In genomic region chr10:114151892-114152291, GRCh38 we compare ENCODE assay signal across 26 cellular contexts. TPM values are rescaled to one million over a fixed set of nuclear protein-coding genes. Genes with fewer than 3 reads are reported as not detected.
DNase-seq lines count a peak whose midpoint lies in the region; ATAC-seq, FAIRE-seq and TF ChIP-seq lines count a peak whose summit lies in the region.
"Had no signal": no experiment of that assay in that cellular context is flagged by ENCODE, and none has a peak within 500 bp of the region (broad histone marks: within the 10 kb centered on the region; RNA-seq: fewer than 3 reads in every experiment).

No MANE protein-coding gene starts in this region.

- CTCF ChIA-PET in mammary epithelial cell (lab: Charles Lee; ENCODE audit: low non-redundant PET), result interaction anchor here (0.7 kb wide), 1 partner anchor 307 kb away, joined by 5 read pairs; no protein-coding TSS in a partner anchor

- TF ChIP-seq CTCF in mammary epithelial cell (conservative IDR thresholded peaks at IDR 0.05 in 1 of 2, IDR thresholded peaks at IDR 0.05 in 1 of 2; ENCODE audit: extremely low read depth in 1 of 2, insufficient read depth in 1 of 2, low read depth in 1 of 2, low read length in 2 of 2) (no peak), breast epithelium (IDR thresholded peaks at IDR 0.05) (no peak), keratinocyte (optimal IDR thresholded peaks at IDR 0.05 in 1 of 3, IDR thresholded peaks at IDR 0.05 in 1 of 3, conservative IDR thresholded peaks at IDR 0.05 in 1 of 3; ENCODE audit: extremely low read depth in 1 of 3, insufficient read depth in 2 of 3, low read length in 3 of 3) (no peak)

- H3K9me1 ChIP-seq in keratinocyte (ENCODE audit: control insufficient read depth, extremely low read depth, insufficient read depth, low read length), result no peaks in the 10 kb centered on the region

- H3K27ac ChIP-seq in mammary epithelial cell (ENCODE audit: insufficient read depth, low read depth, low read length) (peak overlapping the region; percentile 94), breast epithelium (no peak overlapping the region), keratinocyte (ENCODE audit: control insufficient read depth, insufficient read depth, low read length) (peak overlapping the region; percentile 71)
- H3K27ac ChIP-seq: BLaER1, SK-N-MC had no signal

- H3K79me2 ChIP-seq in mammary epithelial cell (ENCODE audit: insufficient read depth, low read length) (peaks cover 16% of the 10 kb centered on the region), keratinocyte (ENCODE audit: control insufficient read depth, insufficient read depth, low read length) (peaks cover 3% of the 10 kb centered on the region)

- H4K20me1 ChIP-seq in mammary epithelial cell (ENCODE audit: insufficient read depth, low read length) (no peaks in the 10 kb centered on the region), keratinocyte (ENCODE audit: control insufficient read depth, extremely low read depth, insufficient read depth, low read length) (no peaks in the 10 kb centered on the region)
- H4K20me1 ChIP-seq: BLaER1 had no signal

- H2AFZ ChIP-seq in mammary epithelial cell (ENCODE audit: low read depth, low read length) (peak overlapping the region; percentile 22), keratinocyte (ENCODE audit: control insufficient read depth, low read length) (no peak overlapping the region)

- in situ Hi-C loops in mammary epithelial cell (cut with MboI; ENCODE audit: low sequenced_read_pairs in 2 of 2), result loop anchor here in 1 of 2 donors (25.0 kb wide), 1 partner anchor 260 kb away; the partner anchor contains the start of gene AFAP1L2

- no peak overlapping the region for H3K4me3 ChIP-seq in mammary epithelial cell (replicated peaks in 1 of 3; ENCODE audit: insufficient read depth in 1 of 3, low read depth in 2 of 3, low read length in 3 of 3)
- H3K4me3 ChIP-seq in breast epithelium, result no peak overlapping the region
- no peak overlapping the region for H3K4me3 ChIP-seq in keratinocyte (ENCODE audit: control insufficient read depth in 2 of 3, extremely low read depth in 1 of 3, insufficient read depth in 2 of 3, low read depth in 1 of 3, low read length in 3 of 3)
- H3K4me3 ChIP-seq: BLaER1, GM12878, HAP-1, SK-N-MC had no signal

- H3K4me2 ChIP-seq in mammary epithelial cell (ENCODE audit: insufficient read depth, low read depth, low read length) (peak overlapping the region; percentile 62), keratinocyte (ENCODE audit: control insufficient read depth, extremely low read depth, insufficient read depth, low read depth, low read length) (peak overlapping the region; percentile 70)
- H3K4me2 ChIP-seq: BLaER1 had no signal

- peaks cover 19% of the 10 kb centered on the region for H3K4me1 Mint-ChIP-seq in stimulated activated effector memory CD8-positive, alpha-beta T cell treated with anti-CD3 and anti-CD28 coated beads, Interleukin-12 subunit alpha, Interleukin-12 subunit beta, amount 100 ng/mL, for 72 hours

- intact Hi-C loops in mammary epithelial cell (cut with micrococcal nuclease) (loop anchor here (1.0 to 5.0 kb wide), 2 partner anchors 120 to 149 kb away; no protein-coding TSS in a partner anchor), breast epithelium (cut with DNase I; ENCODE audit: low total_unique reads) (no loop called here)

- 100% methylated on average over 1 of the region's 1 CpG for WGBS in mammary epithelial cell (ENCODE audit: low coverage, missing lambda C conversion rate)

- TF ChIP-seq POLR2A in breast epithelium (IDR thresholded peaks at IDR 0.05), result no peak

- DNase-seq in mammary epithelial cell, result no peak
- no peak for DNase-seq in breast epithelium (ENCODE audit: low spot score in 2 of 2)
- no peak for DNase-seq in keratinocyte (ENCODE audit: low read depth, low spot score)
- no peak for DNase-seq in stimulated activated effector memory CD8-positive, alpha-beta T cell treated with anti-CD3 and anti-CD28 coated beads, Interleukin-12 subunit alpha, Interleukin-12 subunit beta, amount 100 ng/mL, for 72 hours (ENCODE audit: low spot score in 2 of 2)
- DNase-seq in UCSD-AML1 (lab: John Stamatoyannopoulos, UW; ENCODE audit: unreplicated experiment), result no peak
- DNase-seq in NCI-H82 treated with DMSO at 0.1 percent for 48 hours (lab: John Stamatoyannopoulos, UW; ENCODE audit: unreplicated experiment), result no peak
- DNase-seq in AG08396 (ENCODE audit: low spot score), result no peak
- DNase-seq: Caco-2; CD4-positive, alpha-beta memory T cell; DMS 273 treated with DMSO at 0.1 percent for 48 hours; DND-41; NCI-H1105; NCI-H1694; NCI-H2081; NCI-H2171; NCI-H524 treated with DMSO at 0.1 percent for 48 hours; NCI-H82; SHP77 had no signal

- TSS peak; percentile 74 for BruUV-seq in mammary epithelial cell (replicated peaks; lab: Mats Ljungman, UMichigan)

- no peaks in the 10 kb centered on the region for H3K9me3 Mint-ChIP-seq in stimulated activated effector memory CD8-positive, alpha-beta T cell treated with anti-CD3 and anti-CD28 coated beads, Interleukin-12 subunit alpha, Interleukin-12 subunit beta, amount 100 ng/mL, for 72 hours
- H3K9me3 Mint-ChIP-seq: CD4-positive, alpha-beta memory T cell; IgD-negative memory B cell had no signal

- FAIRE-seq in keratinocyte (lab: Jason Lieb, UNC), result no peak
- FAIRE-seq: GM12878 had no signal

- H3K9me3 ChIP-seq in mammary epithelial cell (replicated peaks; ENCODE audit: insufficient read depth, low read length) (no peaks in the 10 kb centered on the region), breast epithelium (no peaks in the 10 kb centered on the region), keratinocyte (ENCODE audit: control insufficient read depth, low read depth, low read length) (no peaks in the 10 kb centered on the region)
- H3K9me3 ChIP-seq: BLaER1, Caco-2, HAP-1 had no signal

- H3K36me3 ChIP-seq in mammary epithelial cell (ENCODE audit: insufficient read depth, low read length) (peaks cover 6% of the 10 kb centered on the region), breast epithelium (peaks cover 6% of the 10 kb centered on the region), keratinocyte (ENCODE audit: control insufficient read depth in 2 of 2, extremely low read depth in 1 of 2, insufficient read depth in 2 of 2, low read length in 2 of 2) (peaks cover 0 to 2% of the 10 kb centered on the region in 2 experiments)

- H3K4me1 ChIP-seq in mammary epithelial cell (ENCODE audit: insufficient read depth, low read length), result peaks cover 17% of the 10 kb centered on the region
- H3K4me1 ChIP-seq in breast epithelium, result no peaks in the 10 kb centered on the region
- peaks cover 19% of the 10 kb centered on the region for H3K4me1 ChIP-seq in keratinocyte (ENCODE audit: control insufficient read depth, extremely low read depth, insufficient read depth, low read length)
- H3K4me1 ChIP-seq: BLaER1, Caco-2, HAP-1 had no signal

- H3K9ac ChIP-seq in mammary epithelial cell (ENCODE audit: insufficient read depth, low read length), result peak overlapping the region; percentile 35
- no peak overlapping the region for H3K9ac ChIP-seq in keratinocyte (ENCODE audit: control insufficient read depth, extremely low read depth, insufficient read depth, low read length)
- H3K9ac ChIP-seq: BLaER1 had no signal

- H3K27me3 ChIP-seq in mammary epithelial cell (ENCODE audit: insufficient read depth, low read length) (no peaks in the 10 kb centered on the region), breast epithelium (no peaks in the 10 kb centered on the region), keratinocyte (ENCODE audit: control insufficient read depth, extremely low read depth, insufficient read depth, low read length) (no peaks in the 10 kb centered on the region)
- H3K27me3 ChIP-seq: BLaER1 had no signal

- ATAC-seq in SK-N-SH treated with all-trans-retinoic acid at 6 μM for 48 hours, result peak; percentile 20; the same call in 2 of the 3 replicates
- no peak for ATAC-seq in stimulated activated effector memory CD8-positive, alpha-beta T cell treated with anti-CD3 and anti-CD28 coated beads, Interleukin-12 subunit alpha, Interleukin-12 subunit beta, amount 100 ng/mL, for 72 hours

- H3K27ac Mint-ChIP-seq in stimulated activated effector memory CD8-positive, alpha-beta T cell treated with anti-CD3 and anti-CD28 coated beads, Interleukin-12 subunit alpha, Interleukin-12 subunit beta, amount 100 ng/mL, for 72 hours, result peak overlapping the region; percentile 35

- dilution Hi-C loops in mammary epithelial cell (cut with HindIII; ENCODE audit: low sequenced_read_pairs), result no loop called here
- dilution Hi-C loops in keratinocyte (cut with MboI; ENCODE audit: extremely low pct_ligation_motif_present, low sequenced_read_pairs), result no loop called here

- no peak overlapping the region for H3K4me3 Mint-ChIP-seq in stimulated activated effector memory CD8-positive, alpha-beta T cell treated with anti-CD3 and anti-CD28 coated beads, Interleukin-12 subunit alpha, Interleukin-12 subunit beta, amount 100 ng/mL, for 72 hours
- H3K4me3 Mint-ChIP-seq: CD4-positive, alpha-beta memory T cell; IgD-negative memory B cell had no signal

- H3K36me3 Mint-ChIP-seq in stimulated activated effector memory CD8-positive, alpha-beta T cell treated with anti-CD3 and anti-CD28 coated beads, Interleukin-12 subunit alpha, Interleukin-12 subunit beta, amount 100 ng/mL, for 72 hours, result peaks cover 97% of the 10 kb centered on the region

TF ChIP-seq in SK-N-SH treated with all-trans-retinoic acid at 6 μM for 48 hours, 23 proteins besides CTCF, POLR2A, EP300 and RAD21 (continues in another document):
- no peak for TF ChIP-seq OSR1 (CRISPR knock-in tag; IDR thresholded peaks at IDR 0.05)

RNA-seq across cellular contexts. Expression of gene CCDC186, which starts 22.1 kb away (rescaled TPM):
- total RNA-seq in mammary epithelial cell (10 to 100 TPM; 19.8 to 22.9 TPM), breast epithelium (10 to 100 TPM; 23.5 to 62.1 (median 41.6) TPM)
- polyA plus RNA-seq in mammary epithelial cell (4.6 TPM), keratinocyte (6.5 to 13.0 TPM (median 8.0 TPM) in 3 replicates)
- polyA minus RNA-seq in mammary epithelial cell (3.7 TPM), keratinocyte (1.8 to 14.5 TPM (median 6.7 TPM) in 3 replicates)
- polyA plus RNA-seq in keratinocyte (2011; ENCODE audit: low read depth), result 203 TPM
- polyA plus RNA-seq in keratinocyte (2011; cell fraction: cytosol; rRNA removed), result 4.3 and 8.1 TPM in 2 replicates
- 15.1 and 21.3 TPM in 2 replicates for polyA plus RNA-seq in keratinocyte (2011; cell fraction: nucleus; rRNA removed)
- 8.5 and 20.3 TPM in 2 replicates for polyA plus RNA-seq in keratinocyte (2012; ENCODE audit: low replicate concordance)
- polyA minus RNA-seq in keratinocyte (2011; cell fraction: cytosol; rRNA and poly(A)+ RNA removed), result 8.8 TPM
- 13.9 and 23.9 TPM in 2 replicates for polyA minus RNA-seq in keratinocyte (2011; cell fraction: nucleus; rRNA and poly(A)+ RNA removed)

RNA-seq across cellular contexts. Expression of gene TDRD1, which starts 27.3 kb away (rescaled TPM):
- total RNA-seq in mammary epithelial cell (under 1 TPM in 1 of 2 donors, not detected in 1; 0.17 TPM), breast epithelium (under 1 TPM; under 0.01 to 0.73 (median 0.33) TPM)
- polyA plus RNA-seq in mammary epithelial cell (not detected), keratinocyte (0.33 to 0.56 TPM (median 0.48 TPM) in 3 replicates)
- polyA minus RNA-seq in mammary epithelial cell (not detected), keratinocyte (0.13 to 1.7 TPM (median 0.53 TPM) in 3 replicates)
- 0.19 TPM for polyA plus RNA-seq in keratinocyte (2011; ENCODE audit: low read depth)
- 0.17 and 0.27 TPM in 2 replicates for polyA plus RNA-seq in keratinocyte (2011; cell fraction: cytosol; rRNA removed)
- polyA plus RNA-seq in keratinocyte (2011; cell fraction: nucleus; rRNA removed), result 0.29 and 0.60 TPM in 2 replicates
- 0.14 and 0.40 TPM in 2 replicates for polyA plus RNA-seq in keratinocyte (2012; ENCODE audit: low replicate concordance)
- polyA minus RNA-seq in keratinocyte (2011; cell fraction: cytosol; rRNA and poly(A)+ RNA removed), result 1.3 TPM
- polyA minus RNA-seq in keratinocyte (2011; cell fraction: nucleus; rRNA and poly(A)+ RNA removed), result 0.84 and 1.2 TPM in 2 replicates
- total RNA-seq: A172, GM12878, OCI-LY7 had no signal
- polyA plus RNA-seq: IgD-negative memory B cell had no signal

Comparison
In these comparisons a context has a peak if more than half of its experiments do, and no peak if none do; other contexts are left out.
1. H3K27ac ChIP-seq: peak in mammary epithelial cell (single experiment) and keratinocyte (single experiment); none in breast epithelium (0 of 2).